ENCODE assay signal across 8 cellular contexts in genomic region chr19:42396542-42397314, GRCh38. TPM values are rescaled to one million over a fixed set of nuclear protein-coding genes. Genes with fewer than 3 reads are reported as not detected.
DNase-seq lines count a peak whose midpoint lies in the region; ATAC-seq and TF ChIP-seq lines count a peak whose summit lies in the region.

No MANE protein-coding gene starts in this region.

- peak in 2 of 11 experiments; percentile 19 to 22 for TF ChIP-seq CTCF in spleen (IDR thresholded peaks at IDR 0.05 in 8 of 11, conservative IDR thresholded peaks at IDR 0.05 in 3 of 11)

- intact Hi-C loops in spleen (cut with DNase I; ENCODE audit: low total_unique reads), result loop anchor here (5.0 kb wide), 1 partner anchor 69 kb away; the partner anchor contains the start of gene MEGF8

- H3K27ac ChIP-seq in spleen, result peak overlapping the region; percentile 70 to 91 (median 85)

- peak overlapping the region; percentile 50 to 85 (median 55) for H3K4me3 ChIP-seq in spleen

- H3K4me1 ChIP-seq in spleen, result peaks cover 15 to 52% (median 34%) of the 10 kb centered on the region in 6 donors

- DNase-seq in AG08396 (ENCODE audit: low spot score), result peak; percentile 100
- peak; percentile 87 for DNase-seq in NCI-H345 treated with DMSO at 0.1 percent for 48 hours (lab: John Stamatoyannopoulos, UW; ENCODE audit: unreplicated experiment)
- DNase-seq in activated CD4-positive, CD25-positive, alpha-beta regulatory T cell treated with anti-CD3 and anti-CD28 coated beads, Interleukin-2, amount 50 U/mL, for 16 hours (ENCODE audit: low read depth, low spot score), result peak; percentile 83
- peak; percentile 99 for DNase-seq in cerebellar cortex (ENCODE audit: low spot score)
- DNase-seq in iris pigment epithelial cell (ENCODE audit: low read depth), result peak; percentile 99
- peak; percentile 98 for DNase-seq in spleen

- peaks cover 0 to 2% (median 0%) of the 10 kb centered on the region in 7 donors for H3K27me3 ChIP-seq in spleen (replicated peaks in 1 of 7)

- WGBS in spleen, 5 donors, result 1 to 4% (median 2%) methylated on average over 15 to 42 of the region's 42 CpGs

- TF ChIP-seq POLR2A in spleen (IDR thresholded peaks at IDR 0.05), result peak; percentile 23 to 84 (median 63)

- H3K9me3 ChIP-seq in spleen, result no peaks in the 10 kb centered on the region

- ATAC-seq in GM19023 (IDR thresholded peaks at IDR 0.05; ENCODE audit: unreplicated experiment) (peak; percentile 96), HG03196 (IDR thresholded peaks at IDR 0.05; ENCODE audit: unreplicated experiment) (peak; percentile 92)

- no peaks in the 10 kb centered on the region for H3K36me3 ChIP-seq in spleen

RNA-seq across cellular contexts. Expression of gene CNFN, which starts 6.6 kb away (rescaled TPM):
- total RNA-seq in spleen, result 1 to 10 TPM in 4 of 7 donors, under 1 TPM in 1, not detected in 2; 0.80 to 2.8 (median 2.5) TPM
- polyA plus RNA-seq in spleen, result 10 to 100 TPM; 13.1 to 16.8 (median 15.7) TPM

RNA-seq across cellular contexts. Expression of gene LIPE, which starts 30.5 kb away (rescaled TPM):
- total RNA-seq in spleen, result 10 to 100 TPM; 20.7 to 43.7 (median 25.3) TPM
- 10 to 100 TPM; 20.6 to 39.5 (median 21.1) TPM for polyA plus RNA-seq in spleen

RNA-seq across cellular contexts. Expression of gene CXCL17, which starts 46.0 kb away (rescaled TPM):
- total RNA-seq in spleen, result not detected
- polyA plus RNA-seq in spleen, result under 1 TPM; 0.11 to 0.19 (median 0.12) TPM

Comparison
In these comparisons a context has a peak if more than half of its experiments do, and no peak if none do; other contexts are left out.
1. Peak in every context shown above with its lines: DNase-seq, ATAC-seq, H3K4me3 ChIP-seq and H3K27ac ChIP-seq.